Comparison of ENCODE assay signal across 19 cellular contexts in the genomic region with DNA sequence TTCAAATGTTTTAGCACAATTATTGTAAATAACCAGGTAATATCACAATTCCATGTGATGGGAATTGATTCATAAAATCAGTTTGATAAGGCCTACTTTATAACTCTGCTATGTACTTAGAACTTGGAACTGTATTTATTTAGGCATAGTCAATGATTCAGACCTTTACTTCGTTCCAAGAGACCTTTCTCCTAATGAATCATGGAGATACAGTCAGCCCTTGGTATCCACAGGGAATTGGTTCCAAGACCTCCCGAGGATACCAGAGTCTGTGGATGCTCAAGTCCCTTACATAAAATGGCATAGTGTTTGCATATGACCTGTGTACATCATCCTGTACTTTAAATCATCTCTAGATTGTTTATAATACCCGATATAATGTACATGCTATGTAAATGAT.
DNase-seq lines count a peak whose midpoint lies in the region.
"Had no signal": no experiment of that assay in that cellular context is flagged by ENCODE, and none has a peak within 500 bp of the region (broad histone marks: within the 10 kb centered on the region; RNA-seq: fewer than 3 reads in every experiment).

No MANE protein-coding gene starts in this region.

- H3K9me3 Mint-ChIP-seq in immature natural killer cell, result peaks cover 0 to 5% (median 5%) of the 10 kb centered on the region in 6 donors
- H3K9me3 Mint-ChIP-seq: type B pancreatic cell had no signal

- peak overlapping the region in 4 of 6 donors; percentile 5 to 96 (median 22) for H3K27ac Mint-ChIP-seq in immature natural killer cell
- H3K27ac Mint-ChIP-seq: activated CD4-positive, alpha-beta T cell treated with anti-CD3 and anti-CD28 coated beads for 36 hours; stimulated activated effector memory CD8-positive, alpha-beta T cell treated with anti-CD3 and anti-CD28 coated beads, Interleukin-12 subunit alpha, Interleukin-12 subunit beta, amount 100 ng/mL, for 72 hours; type B pancreatic cell had no signal

- DNase-seq in ACHN (peak; percentile 36), HCEC 1CT (peak; percentile 71), amniotic stem cell (lab: John Stamatoyannopoulos, UW) (peak; percentile 27), immature natural killer cell (no peak), NCI-H2081 treated with DMSO at 0.1 percent for 48 hours (lab: John Stamatoyannopoulos, UW) (no peak), HuH-7 (ENCODE audit: low spot score) (no peak), NCI-H2081 (lab: John Stamatoyannopoulos, UW) (no peak)
- no peak for DNase-seq in activated CD4-positive, alpha-beta T cell treated with anti-CD3 and anti-CD28 coated beads, Interleukin-2, amount 50 U/mL, for 48 hours
- DNase-seq: activated CD4-positive, alpha-beta T cell treated with anti-CD3 and anti-CD28 coated beads for 36 hours; activated CD8-positive, alpha-beta memory T cell treated with anti-CD3 and anti-CD28 coated beads, Interleukin-2, amount 50 U/mL, for 48 hours; activated naive CD4-positive, alpha-beta T cell treated with anti-CD3 and anti-CD28 coated beads, Interleukin-2, amount 50 U/mL, for 16 hours; Calu3; cerebellar nuclear complex; heart left ventricle; kidney; NCI-H1436; T1000 had no signal

- in situ Hi-C loops in ACHN (cut with HindIII; ENCODE audit: low pct_ligation_motif_present, low pct_unique_long_range_greater_than_20kb, low sequenced_read_pairs), result no loop called here

- peaks cover 48 to 63% of the 10 kb centered on the region in 2 donors for H3K4me1 Mint-ChIP-seq in immature natural killer cell

- H3K27me3 Mint-ChIP-seq in immature natural killer cell (ENCODE audit: low read depth in 3 of 3), result peaks cover 0 to 5% (median 3%) of the 10 kb centered on the region in 3 donors
- H3K27me3 Mint-ChIP-seq: activated CD4-positive, alpha-beta T cell treated with anti-CD3 and anti-CD28 coated beads for 36 hours; type B pancreatic cell had no signal

- peaks cover 8 to 11% (median 9%) of the 10 kb centered on the region in 3 donors for H3K36me3 Mint-ChIP-seq in immature natural killer cell
- H3K36me3 Mint-ChIP-seq: stimulated activated effector memory CD8-positive, alpha-beta T cell treated with anti-CD3 and anti-CD28 coated beads, Interleukin-12 subunit alpha, Interleukin-12 subunit beta, amount 100 ng/mL, for 72 hours had no signal

- H3K4me3 Mint-ChIP-seq in immature natural killer cell, result no peak overlapping the region
- H3K4me3 Mint-ChIP-seq: activated CD4-positive, alpha-beta T cell treated with anti-CD3 and anti-CD28 coated beads for 36 hours; stimulated activated effector memory CD8-positive, alpha-beta T cell treated with anti-CD3 and anti-CD28 coated beads, Interleukin-12 subunit alpha, Interleukin-12 subunit beta, amount 100 ng/mL, for 72 hours; type B pancreatic cell had no signal

Comparison
In these comparisons a context has a peak if more than half of its experiments do, and no peak if none do; other contexts are left out.
1. DNase-seq: peak in ACHN (single experiment), HCEC 1CT (single experiment) and amniotic stem cell (single experiment); none in immature natural killer cell (0 of 3), NCI-H2081 treated with DMSO at 0.1 percent for 48 hours (single experiment), HuH-7 (single experiment), NCI-H2081 (0 of 2) and activated CD4-positive, alpha-beta T cell treated with anti-CD3 and anti-CD28 coated beads, Interleukin-2, amount 50 U/mL, for 48 hours (0 of 2).